Comparison of ENCODE assay signal across 1 cellular context in the genomic region with DNA sequence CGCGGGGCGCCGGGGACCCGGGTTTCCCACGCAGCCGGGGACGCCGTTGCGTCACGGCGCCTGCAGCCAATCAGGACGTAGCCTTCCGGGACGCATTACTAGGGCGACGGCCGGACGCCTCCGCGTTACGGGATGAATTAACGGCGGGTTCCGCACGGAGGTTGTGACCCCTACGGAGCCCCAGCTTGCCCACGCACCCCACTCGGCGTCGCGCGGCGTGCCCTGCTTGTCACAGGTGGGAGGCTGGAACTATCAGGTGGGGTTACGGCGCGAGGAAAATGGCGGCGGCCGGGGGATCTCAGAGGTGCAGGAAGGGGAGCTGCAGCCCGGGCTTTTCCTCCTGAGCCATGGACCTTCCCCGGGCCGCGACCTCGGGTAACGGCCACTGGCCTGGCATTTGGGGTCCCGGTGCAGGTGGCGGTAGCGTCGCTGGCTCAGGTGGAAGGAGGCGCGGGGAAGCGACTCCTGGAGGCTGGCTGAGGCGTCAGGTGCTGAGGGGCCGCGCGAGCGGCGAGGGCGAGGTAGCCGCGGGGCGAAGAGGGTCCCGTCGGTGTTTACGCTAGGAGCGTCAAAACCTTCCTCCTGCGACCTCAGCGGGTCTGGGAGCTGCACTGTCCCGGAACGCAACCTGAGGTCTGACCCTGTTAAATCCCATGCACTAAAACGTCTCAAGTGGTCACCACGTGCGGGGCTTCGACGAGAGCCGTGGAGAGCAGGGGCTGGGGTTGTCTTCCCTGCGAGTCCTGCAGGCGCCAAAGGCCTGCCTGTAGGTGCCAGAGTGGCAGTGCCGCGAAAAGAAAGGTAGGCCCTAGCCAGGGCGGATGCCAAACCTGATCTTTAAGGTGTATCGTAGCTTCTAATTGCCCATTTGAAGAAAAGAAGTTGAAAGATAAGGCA.
TF ChIP-seq lines count a peak whose summit lies in the region.

A gene (plus strand): TSS at position 98 of the 897 bp plus-strand sequence. CDS start 78,345 bp downstream, outside the sequence.

TF ChIP-seq in HepG2, 621 proteins besides CTCF, POLR2A, EP300 and RAD21 (continued from another document and continues in another):
- TF ChIP-seq, protein P1, sequence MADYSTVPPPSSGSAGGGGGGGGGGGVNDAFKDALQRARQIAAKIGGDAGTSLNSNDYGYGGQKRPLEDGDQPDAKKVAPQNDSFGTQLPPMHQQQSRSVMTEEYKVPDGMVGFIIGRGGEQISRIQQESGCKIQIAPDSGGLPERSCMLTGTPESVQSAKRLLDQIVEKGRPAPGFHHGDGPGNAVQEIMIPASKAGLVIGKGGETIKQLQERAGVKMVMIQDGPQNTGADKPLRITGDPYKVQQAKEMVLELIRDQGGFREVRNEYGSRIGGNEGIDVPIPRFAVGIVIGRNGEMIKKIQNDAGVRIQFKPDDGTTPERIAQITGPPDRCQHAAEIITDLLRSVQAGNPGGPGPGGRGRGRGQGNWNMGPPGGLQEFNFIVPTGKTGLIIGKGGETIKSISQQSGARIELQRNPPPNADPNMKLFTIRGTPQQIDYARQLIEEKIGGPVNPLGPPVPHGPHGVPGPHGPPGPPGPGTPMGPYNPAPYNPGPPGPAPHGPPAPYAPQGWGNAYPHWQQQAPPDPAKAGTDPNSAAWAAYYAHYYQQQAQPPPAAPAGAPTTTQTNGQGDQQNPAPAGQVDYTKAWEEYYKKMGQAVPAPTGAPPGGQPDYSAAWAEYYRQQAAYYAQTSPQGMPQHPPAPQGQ (CRISPR knock-in tag; IDR thresholded peaks at IDR 0.05; ENCODE audit: borderline replicate concordance) = no peak
- TF ChIP-seq TBL1XR1 (IDR thresholded peaks at IDR 0.05; ENCODE audit: borderline replicate concordance, low read length, partially characterized antibody) = no peak
- peak; percentile 14; the same call in 1 of the 2 replicates for TF ChIP-seq SNAPC2 (CRISPR knock-in tag; IDR thresholded peaks at IDR 0.05)
- peak; percentile 64; the same call in 1 of the 2 replicates for TF ChIP-seq ISL2 (CRISPR knock-in tag; IDR thresholded peaks at IDR 0.05)
- TF ChIP-seq ZNF552 (CRISPR knock-in tag; IDR thresholded peaks at IDR 0.05; ENCODE audit: borderline replicate concordance) = peak; percentile 99
- no peak for TF ChIP-seq RAD51 (IDR thresholded peaks at IDR 0.05; ENCODE audit: borderline replicate concordance)
- TF ChIP-seq, protein P2, sequence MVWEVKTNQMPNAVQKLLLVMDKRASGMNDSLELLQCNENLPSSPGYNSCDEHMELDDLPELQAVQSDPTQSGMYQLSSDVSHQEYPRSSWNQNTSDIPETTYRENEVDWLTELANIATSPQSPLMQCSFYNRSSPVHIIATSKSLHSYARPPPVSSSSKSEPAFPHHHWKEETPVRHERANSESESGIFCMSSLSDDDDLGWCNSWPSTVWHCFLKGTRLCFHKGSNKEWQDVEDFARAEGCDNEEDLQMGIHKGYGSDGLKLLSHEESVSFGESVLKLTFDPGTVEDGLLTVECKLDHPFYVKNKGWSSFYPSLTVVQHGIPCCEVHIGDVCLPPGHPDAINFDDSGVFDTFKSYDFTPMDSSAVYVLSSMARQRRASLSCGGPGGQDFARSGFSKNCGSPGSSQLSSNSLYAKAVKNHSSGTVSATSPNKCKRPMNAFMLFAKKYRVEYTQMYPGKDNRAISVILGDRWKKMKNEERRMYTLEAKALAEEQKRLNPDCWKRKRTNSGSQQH (CRISPR knock-in tag; IDR thresholded peaks at IDR 0.05; ENCODE audit: low read depth) = peak; percentile 66
- TF ChIP-seq ZNF343 (CRISPR knock-in tag; IDR thresholded peaks at IDR 0.05) = peak; percentile 99
- peak; percentile 93 for TF ChIP-seq ZFP37 (CRISPR knock-in tag; IDR thresholded peaks at IDR 0.05; ENCODE audit: borderline replicate concordance)
- peak; percentile 95 for TF ChIP-seq ZNF17 (CRISPR knock-in tag; IDR thresholded peaks at IDR 0.05)
- TF ChIP-seq ZNF615 (CRISPR knock-in tag; IDR thresholded peaks at IDR 0.05; ENCODE audit: borderline replicate concordance) = peak; percentile 85
- peak; percentile 91; the same call in 1 of the 2 replicates for TF ChIP-seq ZNF292 (CRISPR knock-in tag; IDR thresholded peaks at IDR 0.05; ENCODE audit: borderline replicate concordance, low read depth)
- TF ChIP-seq REXO4 (CRISPR knock-in tag; IDR thresholded peaks at IDR 0.05; ENCODE audit: borderline replicate concordance) = peak; percentile 99
- no peak for TF ChIP-seq MAZ (IDR thresholded peaks at IDR 0.05; ENCODE audit: borderline replicate concordance, low read depth, low read length)
- TF ChIP-seq MAZ (CRISPR knock-in tag; IDR thresholded peaks at IDR 0.05; ENCODE audit: low read depth) = peak; percentile 81; the same call in 1 of the 2 replicates
- TF ChIP-seq WIZ (CRISPR knock-in tag; IDR thresholded peaks at IDR 0.05) = peak; percentile 95
- TF ChIP-seq HIVEP1 (CRISPR knock-in tag; IDR thresholded peaks at IDR 0.05) = peak; percentile 96
- peak; percentile 80 for TF ChIP-seq ZNF136 (CRISPR knock-in tag; IDR thresholded peaks at IDR 0.05; ENCODE audit: low read depth)
- peak; percentile 95; the same call in 1 of the 2 replicates for TF ChIP-seq ZFP82 (CRISPR knock-in tag; IDR thresholded peaks at IDR 0.05; ENCODE audit: borderline replicate concordance)
- TF ChIP-seq NFKB2 (CRISPR knock-in tag; IDR thresholded peaks at IDR 0.05; ENCODE audit: borderline replicate concordance) = peak; percentile 99
- TF ChIP-seq, protein P3, sequence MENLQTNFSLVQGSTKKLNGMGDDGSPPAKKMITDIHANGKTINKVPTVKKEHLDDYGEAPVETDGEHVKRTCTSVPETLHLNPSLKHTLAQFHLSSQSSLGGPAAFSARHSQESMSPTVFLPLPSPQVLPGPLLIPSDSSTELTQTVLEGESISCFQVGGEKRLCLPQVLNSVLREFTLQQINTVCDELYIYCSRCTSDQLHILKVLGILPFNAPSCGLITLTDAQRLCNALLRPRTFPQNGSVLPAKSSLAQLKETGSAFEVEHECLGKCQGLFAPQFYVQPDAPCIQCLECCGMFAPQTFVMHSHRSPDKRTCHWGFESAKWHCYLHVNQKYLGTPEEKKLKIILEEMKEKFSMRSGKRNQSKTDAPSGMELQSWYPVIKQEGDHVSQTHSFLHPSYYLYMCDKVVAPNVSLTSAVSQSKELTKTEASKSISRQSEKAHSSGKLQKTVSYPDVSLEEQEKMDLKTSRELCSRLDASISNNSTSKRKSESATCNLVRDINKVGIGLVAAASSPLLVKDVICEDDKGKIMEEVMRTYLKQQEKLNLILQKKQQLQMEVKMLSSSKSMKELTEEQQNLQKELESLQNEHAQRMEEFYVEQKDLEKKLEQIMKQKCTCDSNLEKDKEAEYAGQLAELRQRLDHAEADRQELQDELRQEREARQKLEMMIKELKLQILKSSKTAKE (CRISPR knock-in tag; IDR thresholded peaks at IDR 0.05; ENCODE audit: borderline replicate concordance) = no peak
- peak; percentile 98 for TF ChIP-seq ZNF33B (CRISPR knock-in tag; IDR thresholded peaks at IDR 0.05)
- TF ChIP-seq, protein P4, sequence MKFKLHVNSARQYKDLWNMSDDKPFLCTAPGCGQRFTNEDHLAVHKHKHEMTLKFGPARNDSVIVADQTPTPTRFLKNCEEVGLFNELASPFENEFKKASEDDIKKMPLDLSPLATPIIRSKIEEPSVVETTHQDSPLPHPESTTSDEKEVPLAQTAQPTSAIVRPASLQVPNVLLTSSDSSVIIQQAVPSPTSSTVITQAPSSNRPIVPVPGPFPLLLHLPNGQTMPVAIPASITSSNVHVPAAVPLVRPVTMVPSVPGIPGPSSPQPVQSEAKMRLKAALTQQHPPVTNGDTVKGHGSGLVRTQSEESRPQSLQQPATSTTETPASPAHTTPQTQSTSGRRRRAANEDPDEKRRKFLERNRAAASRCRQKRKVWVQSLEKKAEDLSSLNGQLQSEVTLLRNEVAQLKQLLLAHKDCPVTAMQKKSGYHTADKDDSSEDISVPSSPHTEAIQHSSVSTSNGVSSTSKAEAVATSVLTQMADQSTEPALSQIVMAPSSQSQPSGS (CRISPR knock-in tag; IDR thresholded peaks at IDR 0.05) = no peak; the same call in 1 of the 2 replicates
- TF ChIP-seq ZSCAN21 (CRISPR knock-in tag; IDR thresholded peaks at IDR 0.05; ENCODE audit: borderline replicate concordance) = peak; percentile 87
- TF ChIP-seq, protein P5, sequence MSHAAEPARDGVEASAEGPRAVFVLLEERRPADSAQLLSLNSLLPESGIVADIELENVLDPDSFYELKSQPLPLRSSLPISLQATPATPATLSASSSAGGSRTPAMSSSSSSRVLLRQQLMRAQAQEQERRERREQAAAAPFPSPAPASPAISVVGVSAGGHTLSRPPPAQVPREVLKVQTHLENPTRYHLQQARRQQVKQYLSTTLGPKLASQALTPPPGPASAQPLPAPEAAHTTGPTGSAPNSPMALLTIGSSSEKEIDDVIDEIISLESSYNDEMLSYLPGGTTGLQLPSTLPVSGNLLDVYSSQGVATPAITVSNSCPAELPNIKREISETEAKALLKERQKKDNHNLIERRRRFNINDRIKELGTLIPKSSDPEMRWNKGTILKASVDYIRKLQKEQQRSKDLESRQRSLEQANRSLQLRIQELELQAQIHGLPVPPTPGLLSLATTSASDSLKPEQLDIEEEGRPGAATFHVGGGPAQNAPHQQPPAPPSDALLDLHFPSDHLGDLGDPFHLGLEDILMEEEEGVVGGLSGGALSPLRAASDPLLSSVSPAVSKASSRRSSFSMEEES (CRISPR knock-in tag; IDR thresholded peaks at IDR 0.05) = peak; percentile 79
- TF ChIP-seq, protein P6, sequence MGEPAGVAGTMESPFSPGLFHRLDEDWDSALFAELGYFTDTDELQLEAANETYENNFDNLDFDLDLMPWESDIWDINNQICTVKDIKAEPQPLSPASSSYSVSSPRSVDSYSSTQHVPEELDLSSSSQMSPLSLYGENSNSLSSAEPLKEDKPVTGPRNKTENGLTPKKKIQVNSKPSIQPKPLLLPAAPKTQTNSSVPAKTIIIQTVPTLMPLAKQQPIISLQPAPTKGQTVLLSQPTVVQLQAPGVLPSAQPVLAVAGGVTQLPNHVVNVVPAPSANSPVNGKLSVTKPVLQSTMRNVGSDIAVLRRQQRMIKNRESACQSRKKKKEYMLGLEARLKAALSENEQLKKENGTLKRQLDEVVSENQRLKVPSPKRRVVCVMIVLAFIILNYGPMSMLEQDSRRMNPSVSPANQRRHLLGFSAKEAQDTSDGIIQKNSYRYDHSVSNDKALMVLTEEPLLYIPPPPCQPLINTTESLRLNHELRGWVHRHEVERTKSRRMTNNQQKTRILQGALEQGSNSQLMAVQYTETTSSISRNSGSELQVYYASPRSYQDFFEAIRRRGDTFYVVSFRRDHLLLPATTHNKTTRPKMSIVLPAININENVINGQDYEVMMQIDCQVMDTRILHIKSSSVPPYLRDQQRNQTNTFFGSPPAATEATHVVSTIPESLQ (CRISPR knock-in tag; conservative IDR thresholded peaks at IDR 0.05) = no peak
- peak; percentile 12; the same call in 1 of the 2 replicates for TF ChIP-seq FOXO1 (CRISPR knock-in tag; IDR thresholded peaks at IDR 0.05)
- TF ChIP-seq, protein P7, sequence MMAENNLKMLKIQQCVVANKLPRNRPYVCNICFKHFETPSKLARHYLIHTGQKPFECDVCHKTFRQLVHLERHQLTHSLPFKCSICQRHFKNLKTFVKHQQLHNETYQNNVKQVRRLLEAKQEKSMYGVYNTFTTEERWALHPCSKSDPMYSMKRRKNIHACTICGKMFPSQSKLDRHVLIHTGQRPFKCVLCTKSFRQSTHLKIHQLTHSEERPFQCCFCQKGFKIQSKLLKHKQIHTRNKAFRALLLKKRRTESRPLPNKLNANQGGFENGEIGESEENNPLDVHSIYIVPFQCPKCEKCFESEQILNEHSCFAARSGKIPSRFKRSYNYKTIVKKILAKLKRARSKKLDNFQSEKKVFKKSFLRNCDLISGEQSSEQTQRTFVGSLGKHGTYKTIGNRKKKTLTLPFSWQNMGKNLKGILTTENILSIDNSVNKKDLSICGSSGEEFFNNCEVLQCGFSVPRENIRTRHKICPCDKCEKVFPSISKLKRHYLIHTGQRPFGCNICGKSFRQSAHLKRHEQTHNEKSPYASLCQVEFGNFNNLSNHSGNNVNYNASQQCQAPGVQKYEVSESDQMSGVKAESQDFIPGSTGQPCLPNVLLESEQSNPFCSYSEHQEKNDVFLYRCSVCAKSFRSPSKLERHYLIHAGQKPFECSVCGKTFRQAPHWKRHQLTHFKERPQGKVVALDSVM (CRISPR knock-in tag; IDR thresholded peaks at IDR 0.05) = peak; percentile 70; the same call in 1 of the 2 replicates
- TF ChIP-seq ZNF577 (CRISPR knock-in tag; IDR thresholded peaks at IDR 0.05; ENCODE audit: borderline replicate concordance, low read depth) = 0 out of 2 replicates have a peak, but pooled peaks have one; percentile 47
- TF ChIP-seq POLR2AphosphoS2 (IDR thresholded peaks at IDR 0.05; ENCODE audit: low read depth, low read length) = no peak
- peak; percentile 74 for TF ChIP-seq ZBTB21 (CRISPR knock-in tag; IDR thresholded peaks at IDR 0.05)
